Comparison of ENCODE assay signal across 23 cellular contexts in the genomic region with DNA sequence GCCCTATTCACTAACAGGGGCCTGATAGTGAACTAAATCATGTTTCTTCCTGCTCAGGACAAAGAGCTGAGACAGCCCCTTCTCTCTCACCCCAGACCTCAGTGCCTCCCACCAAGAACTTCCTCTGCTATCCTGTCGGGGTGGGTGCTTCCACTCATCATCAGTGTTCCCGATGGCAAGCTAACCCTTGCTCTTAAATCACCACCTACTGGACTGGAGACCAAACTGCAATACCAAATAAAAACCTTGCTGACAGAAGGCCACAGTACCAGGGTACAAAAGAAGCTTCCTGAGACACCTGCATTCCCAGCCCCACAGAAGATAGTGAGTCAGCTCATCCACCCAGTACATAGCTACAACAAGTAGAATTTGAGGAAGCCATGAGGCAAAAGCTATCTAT.
DNase-seq lines count a peak whose midpoint lies in the region; ATAC-seq, FAIRE-seq and TF ChIP-seq lines count a peak whose summit lies in the region.
"Had no signal": no experiment of that assay in that cellular context is flagged by ENCODE, and none has a peak within 500 bp of the region (broad histone marks: within the 10 kb centered on the region; RNA-seq: fewer than 3 reads in every experiment).

No MANE protein-coding gene starts in this region.

- in situ Hi-C loops in SK-MEL-5 (cut with HindIII; ENCODE audit: low pct_unique_long_range_greater_than_20kb, low sequenced_read_pairs) = no loop called here

- H3K4me3 ChIP-seq in HFF-Myc (replicated peaks; ENCODE audit: low read depth, low read length) (no peak overlapping the region), fibroblast of villous mesenchyme (ENCODE audit: low read depth, low read length) (no peak overlapping the region)
- H3K4me3 ChIP-seq: left lung, right atrium auricular region, tibial artery had no signal

- no peak for FAIRE-seq in HTR-8/SVneo (lab: Jason Lieb, UNC)

- ATAC-seq in GM21360 (IDR thresholded peaks at IDR 0.05; ENCODE audit: unreplicated experiment) = no peak
- ATAC-seq: CD8-positive, alpha-beta T cell; left lung; SK-N-SH treated with all-trans-retinoic acid at 6 μM for 48 hours had no signal

- DNase-seq in HFF-Myc (ENCODE audit: extremely low read depth, low read depth) (no peak), SK-MEL-5 (ENCODE audit: low read depth, low spot score) (peak; percentile 20), fibroblast of villous mesenchyme (ENCODE audit: low read depth) (no peak), HTR-8/SVneo (ENCODE audit: insufficient read length, low spot score) (no peak), NCI-H1417 treated with DMSO at 0.1 percent for 48 hours (lab: John Stamatoyannopoulos, UW) (no peak)
- DNase-seq in activated effector memory CD4-positive, alpha-beta T cell treated with anti-CD3 and anti-CD28 coated beads, Interleukin-2, amount 50 U/mL, for 16 hours = no peak
- DNase-seq: activated CD4-positive, alpha-beta T cell treated with anti-CD3 and anti-CD28 coated beads for 1 hour; activated CD8-positive, alpha-beta memory T cell treated with anti-CD3 and anti-CD28 coated beads, Interleukin-2, amount 50 U/mL, for 4 hours; anterior cingulate cortex; CD8-positive, alpha-beta T cell; DMS79 treated with DMSO at 0.1 percent for 48 hours; NCI-H1105; NCI-H2171 treated with DMSO at 0.1 percent for 48 hours; NCI-H748 treated with DMSO at 0.1 percent for 48 hours; stimulated activated naive CD4-positive, alpha-beta T cell treated with Interleukin-2 at 50 U/mL for 16 hours; T-helper 9 cell; tibial artery had no signal

- no peak overlapping the region for H3K27ac ChIP-seq in 22Rv1
- H3K27ac ChIP-seq: left lung, neutrophil, right atrium auricular region, tibial artery had no signal

- TF ChIP-seq CTCF in 22Rv1 (IDR thresholded peaks at IDR 0.05) (0 out of 2 replicates have a peak, but pooled peaks have one; percentile 11), HFF-Myc (IDR thresholded peaks at IDR 0.05; ENCODE audit: low read depth, low read length, missing control alignments) (peak; percentile 17), fibroblast of villous mesenchyme (IDR thresholded peaks at IDR 0.05; ENCODE audit: insufficient read depth, low read depth, low read length) (peak; percentile 18)
